In genomic region chr12:113809462-113810220, GRCh38 we compare ENCODE assay signal across 1 cellular context.
TF ChIP-seq lines count a peak whose summit lies in the region.
"Not testable (repeated sequence)": the region's sequence is repeated elsewhere in the genome, so short reads cannot be mapped to it uniquely, and the experiment has no call there.

No MANE protein-coding gene starts in this region.

TF ChIP-seq in K562, 482 proteins besides CTCF, POLR2A, EP300 and RAD21 (continued from another document):
- TF ChIP-seq FOXP4 (CRISPR knock-in tag; IDR thresholded peaks at IDR 0.05; ENCODE audit: borderline replicate concordance), result 0 out of 2 replicates have a peak, but pooled peaks have one; percentile 64
- peak; percentile 100 for TF ChIP-seq ZBTB33 (CRISPR knock-in tag; IDR thresholded peaks at IDR 0.05)
- TF ChIP-seq CC2D1A (IDR thresholded peaks at IDR 0.05), result peak; percentile 95; the same call in 1 of the 2 replicates
- peak; percentile 86 for TF ChIP-seq DPF2 (IDR thresholded peaks at IDR 0.05)
- peak; percentile 92 for TF ChIP-seq ZNF764 (CRISPR knock-in tag; IDR thresholded peaks at IDR 0.05; ENCODE audit: low read depth)
- peak; percentile 91 for TF ChIP-seq ATF3 (IDR thresholded peaks at IDR 0.05)
- TF ChIP-seq ATF3 (CRISPR knock-in tag; conservative IDR thresholded peaks at IDR 0.05), result not testable (repeated sequence)
- TF ChIP-seq FOXK1 (CRISPR knock-in tag; IDR thresholded peaks at IDR 0.05; ENCODE audit: borderline replicate concordance), result peak; percentile 43; the same call in 1 of the 2 replicates
- peak; percentile 29 for TF ChIP-seq CBFA2T3 (IDR thresholded peaks at IDR 0.05)
- peak in 1 of 2 experiments; percentile 35; a peak in 2 of 4 replicates for TF ChIP-seq KDM1A (IDR thresholded peaks at IDR 0.05)
- TF ChIP-seq TBP (optimal IDR thresholded peaks at IDR 0.05; ENCODE audit: low read depth, low read length), result peak; percentile 30
- TF ChIP-seq NFIC (IDR thresholded peaks at IDR 0.05), result 0 out of 2 replicates have a peak, but pooled peaks have one; percentile 23
- peak; percentile 81 for TF ChIP-seq JUND (IDR thresholded peaks at IDR 0.05; ENCODE audit: borderline replicate concordance, low read depth, low read length)
- peak; percentile 63; the same call in 1 of the 3 replicates for TF ChIP-seq JUND (tag; IDR thresholded peaks at IDR 0.05; ENCODE audit: borderline replicate concordance, low read depth, low read length)
